20 cellular contexts compared by ENCODE assay signal in the genomic region with DNA sequence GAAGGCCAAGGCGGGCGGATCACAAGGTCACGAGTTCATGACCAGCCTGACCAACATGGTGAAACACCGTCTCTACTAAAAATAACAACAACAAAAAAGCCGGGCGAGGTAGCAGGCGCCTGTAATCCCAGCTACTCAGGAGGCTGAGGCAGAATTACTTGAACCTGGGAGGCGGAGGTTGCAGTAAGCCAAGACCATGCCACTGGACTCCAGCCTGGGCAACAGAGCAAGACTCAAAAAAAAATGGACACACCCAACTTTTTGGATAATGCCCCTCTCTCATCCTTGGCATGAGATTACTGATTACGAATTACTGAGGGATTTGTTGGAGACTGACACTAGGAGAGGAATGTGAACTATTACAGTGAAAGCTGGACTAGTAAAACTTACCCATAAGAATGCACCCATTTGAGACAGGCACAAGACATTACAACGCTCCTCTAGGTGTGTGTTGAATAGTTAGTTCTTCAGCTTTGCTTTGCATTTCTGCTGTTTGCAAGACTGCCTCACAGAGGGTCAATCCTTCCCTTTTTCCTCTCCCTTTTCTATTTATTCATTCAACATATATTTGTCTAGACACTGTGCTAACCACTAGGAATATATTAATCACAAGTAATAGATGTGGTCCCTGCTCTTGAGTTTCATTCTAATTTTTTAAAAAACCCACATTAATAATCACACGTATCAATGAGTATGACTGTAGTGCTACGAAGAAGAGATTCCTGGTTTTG. TPM values are rescaled to one million over a fixed set of nuclear protein-coding genes. Genes with fewer than 3 reads are reported as not detected.
DNase-seq lines count a peak whose midpoint lies in the region; ATAC-seq, FAIRE-seq and TF ChIP-seq lines count a peak whose summit lies in the region.
"Had no signal": no experiment of that assay in that cellular context is flagged by ENCODE, and none has a peak within 500 bp of the region (broad histone marks: within the 10 kb centered on the region; RNA-seq: fewer than 3 reads in every experiment).

No MANE protein-coding gene starts in this region.

- no peaks in the 10 kb centered on the region for H4K20me1 ChIP-seq in endothelial cell of umbilical vein (replicated peaks; ENCODE audit: control insufficient read depth, extremely low read depth, insufficient read depth, low read length)

- POLR2A ChIA-PET in endothelial cell of umbilical vein (lab: Charles Lee): no interaction called here

- TF ChIP-seq CTCF in cardiac muscle cell (IDR thresholded peaks at IDR 0.05; ENCODE audit: low read depth, low read length) (no peak), endothelial cell of umbilical vein (IDR thresholded peaks at IDR 0.05; ENCODE audit: extremely low read depth in 1 of 2, insufficient read depth in 1 of 2, low read depth in 1 of 2, low read length in 2 of 2) (no peak)

- peak overlapping the region; percentile 59 for H3K27ac Mint-ChIP-seq in T-helper 17 cell
- H3K27ac Mint-ChIP-seq in stimulated activated memory B cell treated with anti-CD40 and anti-IgM and Interleukin-4, amounts not matched to agents 10 μg/mL and 1 μg/mL and 100 μg/mL, for 72 hours: peak overlapping the region; percentile 15

- no peaks in the 10 kb centered on the region for H3K27me3 ChIP-seq in cardiac muscle cell
- no peaks in the 10 kb centered on the region for H3K27me3 ChIP-seq in endothelial cell of umbilical vein (ENCODE audit: control insufficient read depth in 2 of 2, insufficient read depth in 2 of 2, low read length in 2 of 2)
- H3K27me3 ChIP-seq: MG63 had no signal

- FAIRE-seq in endothelial cell of umbilical vein (lab: Jason Lieb, UNC): no peak

- H3K36me3 Mint-ChIP-seq in T-helper 17 cell (ENCODE audit: low read depth): peaks cover 2% of the 10 kb centered on the region
- H3K36me3 Mint-ChIP-seq in stimulated activated memory B cell treated with anti-CD40 and anti-IgM and Interleukin-4, amounts not matched to agents 10 μg/mL and 1 μg/mL and 100 μg/mL, for 72 hours: peaks cover 30% of the 10 kb centered on the region

- intact Hi-C loops in left cardiac atrium (cut with DNase I) (no loop called here), endothelial cell of umbilical vein (cut with micrococcal nuclease) (no loop called here)

- dilution Hi-C loops in endothelial cell of umbilical vein (cut with MboI; ENCODE audit: extremely low pct_ligation_motif_present, low sequenced_read_pairs): no loop called here

- H3K27ac ChIP-seq in cardiac muscle cell (peak overlapping the region; percentile 21), endothelial cell of umbilical vein (ENCODE audit: insufficient read depth, low read depth, low read length) (no peak overlapping the region)
- H3K27ac ChIP-seq: skin epidermis had no signal

- no peak overlapping the region for H3K4me3 Mint-ChIP-seq in T-helper 17 cell
- H3K4me3 Mint-ChIP-seq in stimulated activated memory B cell treated with anti-CD40 and anti-IgM and Interleukin-4, amounts not matched to agents 10 μg/mL and 1 μg/mL and 100 μg/mL, for 72 hours: no peak overlapping the region
- H3K4me3 Mint-ChIP-seq: CD4-positive, CD25-positive, alpha-beta regulatory T cell; neural crest cell had no signal

- H2AFZ ChIP-seq in endothelial cell of umbilical vein (ENCODE audit: low read depth, low read length): no peak overlapping the region

- H3K27me3 Mint-ChIP-seq in T-helper 17 cell: no peaks in the 10 kb centered on the region
- no peaks in the 10 kb centered on the region for H3K27me3 Mint-ChIP-seq in stimulated activated memory B cell treated with anti-CD40 and anti-IgM and Interleukin-4, amounts not matched to agents 10 μg/mL and 1 μg/mL and 100 μg/mL, for 72 hours
- H3K27me3 Mint-ChIP-seq: CD4-positive, CD25-positive, alpha-beta regulatory T cell had no signal

- DNase-seq in cardiac muscle cell (ENCODE audit: low read depth in 1 of 2, low spot score in 1 of 2) (no peak), left cardiac atrium (no peak), T-helper 17 cell (no peak), endothelial cell of umbilical vein (ENCODE audit: low read depth, low spot score) (no peak), COR-L47 (lab: John Stamatoyannopoulos, UW) (no peak), NCI-H345 (lab: John Stamatoyannopoulos, UW) (no peak)
- DNase-seq: activated CD4-positive, CD25-positive, alpha-beta regulatory T cell treated with anti-CD3 and anti-CD28 coated beads, Interleukin-2, amount 50 U/mL, for 72 hours; activated effector memory CD4-positive, alpha-beta T cell treated with anti-CD3 and anti-CD28 coated beads, Interleukin-2, amount 50 U/mL, for 16 hours; CD4-positive, CD25-positive, alpha-beta regulatory T cell; DMS79; IMR-90; MG63; NCI-H1436 treated with DMSO at 0.1 percent for 48 hours; stimulated activated CD4-positive, alpha-beta T cell treated with anti-CD3 and anti-CD28 coated beads, Interleukin-2, amount 100 ng/mL, for 24 hours; trophoblast cell had no signal

- peaks cover 22% of the 10 kb centered on the region for H3K4me1 Mint-ChIP-seq in T-helper 17 cell
- H3K4me1 Mint-ChIP-seq in stimulated activated memory B cell treated with anti-CD40 and anti-IgM and Interleukin-4, amounts not matched to agents 10 μg/mL and 1 μg/mL and 100 μg/mL, for 72 hours: peaks cover 32% of the 10 kb centered on the region

- no peak overlapping the region for H3K9ac ChIP-seq in endothelial cell of umbilical vein (replicated peaks; ENCODE audit: extremely low read depth, insufficient read depth, low read length)

- ATAC-seq in left cardiac atrium (no peak), T-helper 17 cell (no peak), GM19467 (IDR thresholded peaks at IDR 0.05; ENCODE audit: unreplicated experiment) (no peak)
- no peak for ATAC-seq in stimulated activated memory B cell treated with anti-CD40 and anti-IgM and Interleukin-4, amounts not matched to agents 10 μg/mL and 1 μg/mL and 100 μg/mL, for 72 hours

- no peaks in the 10 kb centered on the region for H3K9me1 ChIP-seq in endothelial cell of umbilical vein (replicated peaks; ENCODE audit: control insufficient read depth, extremely low read depth, insufficient read depth, low read length)

- no TSS peak for BruUV-seq in endothelial cell of umbilical vein (replicated peaks; lab: Mats Ljungman, UMichigan)

- TF ChIP-seq POLR2A in endothelial cell of umbilical vein (IDR thresholded peaks at IDR 0.05; ENCODE audit: low read depth, low read length): peak; percentile 33

- no peaks in the 10 kb centered on the region for H3K36me3 ChIP-seq in cardiac muscle cell
- H3K36me3 ChIP-seq in endothelial cell of umbilical vein (ENCODE audit: control insufficient read depth in 2 of 2, extremely low read depth in 1 of 2, insufficient read depth in 2 of 2, low read length in 2 of 2): peaks cover 17 to 22% of the 10 kb centered on the region in 2 experiments

- CTCF ChIA-PET in endothelial cell of umbilical vein (lab: Charles Lee): no interaction called here

- H3K4me3 ChIP-seq in cardiac muscle cell (no peak overlapping the region), endothelial cell of umbilical vein (replicated peaks in 1 of 3; ENCODE audit: insufficient read depth in 1 of 3, low read depth in 1 of 3, low read length in 3 of 3) (no peak overlapping the region)
- H3K4me3 ChIP-seq: MG63, skin epidermis had no signal

- no peak overlapping the region for H3K4me2 ChIP-seq in endothelial cell of umbilical vein (ENCODE audit: insufficient read depth, low read length)

- H3K9me3 Mint-ChIP-seq in stimulated activated memory B cell treated with anti-CD40 and anti-IgM and Interleukin-4, amounts not matched to agents 10 μg/mL and 1 μg/mL and 100 μg/mL, for 72 hours: peaks cover 2% of the 10 kb centered on the region
- H3K9me3 Mint-ChIP-seq: CD4-positive, CD25-positive, alpha-beta regulatory T cell had no signal

- no peaks in the 10 kb centered on the region for H3K9me3 ChIP-seq in cardiac muscle cell (ENCODE audit: low read depth)
- no peaks in the 10 kb centered on the region for H3K9me3 ChIP-seq in T-helper 17 cell (ENCODE audit: control insufficient read depth, low read length, poor library complexity, severe bottlenecking)
- no peaks in the 10 kb centered on the region for H3K9me3 ChIP-seq in endothelial cell of umbilical vein (replicated peaks; ENCODE audit: control insufficient read depth, insufficient read depth, low read length)
- H3K9me3 ChIP-seq: MG63 had no signal

- peaks cover 4% of the 10 kb centered on the region for H3K4me1 ChIP-seq in cardiac muscle cell (ENCODE audit: low read depth)
- H3K4me1 ChIP-seq in endothelial cell of umbilical vein (ENCODE audit: control insufficient read depth, extremely low read depth, insufficient read depth, low read length): no peaks in the 10 kb centered on the region

- H3K79me2 ChIP-seq in endothelial cell of umbilical vein (ENCODE audit: control insufficient read depth, insufficient read depth, low read length): no peaks in the 10 kb centered on the region

TF ChIP-seq in endothelial cell of umbilical vein, 7 proteins besides CTCF, POLR2A, EP300 and RAD21:
- TF ChIP-seq, protein P1, sequence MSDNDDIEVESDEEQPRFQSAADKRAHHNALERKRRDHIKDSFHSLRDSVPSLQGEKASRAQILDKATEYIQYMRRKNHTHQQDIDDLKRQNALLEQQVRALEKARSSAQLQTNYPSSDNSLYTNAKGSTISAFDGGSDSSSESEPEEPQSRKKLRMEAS (IDR thresholded peaks at IDR 0.05; ENCODE audit: insufficient read depth, insufficient read length): no peak
- TF ChIP-seq EZH2 (IDR thresholded peaks at IDR 0.05; ENCODE audit: borderline replicate concordance, low read depth, low read length, severe bottlenecking) (no peak), MYC (IDR thresholded peaks at IDR 0.05; ENCODE audit: low read depth, low read length) (no peak), JUN (IDR thresholded peaks at IDR 0.05; ENCODE audit: borderline replicate concordance, insufficient read depth, insufficient read length, low read depth) (no peak), POLR2AphosphoS5 (IDR thresholded peaks at IDR 0.05; ENCODE audit: insufficient read depth, low read depth, low read length) (no peak), GATA2 (IDR thresholded peaks at IDR 0.05; ENCODE audit: insufficient read depth, insufficient read length, low read depth, low read length) (no peak), FOS (IDR thresholded peaks at IDR 0.05; ENCODE audit: borderline replicate concordance, insufficient read depth, low read length) (no peak)

RNA-seq across cellular contexts. Expression of a gene that starts 46.0 kb away (rescaled TPM):
- total RNA-seq in cardiac muscle cell (not detected in 2 replicates), left cardiac atrium (not detected), T-helper 17 cell (not detected), endothelial cell of umbilical vein (not detected in 2 replicates)
- polyA plus RNA-seq in cardiac muscle cell (not detected in 2 replicates), endothelial cell of umbilical vein (not detected in 2 replicates)
- polyA plus RNA-seq in endothelial cell of umbilical vein (2011; cell fraction: cytosol; rRNA removed): not detected in 2 replicates
- polyA plus RNA-seq in endothelial cell of umbilical vein (2011; cell fraction: nucleus; rRNA removed): not detected in 2 replicates
- polyA plus RNA-seq in endothelial cell of umbilical vein (2012): not detected in 2 replicates
- polyA minus RNA-seq in endothelial cell of umbilical vein: not detected in 2 replicates
- polyA minus RNA-seq in endothelial cell of umbilical vein (2011; cell fraction: cytosol; rRNA and poly(A)+ RNA removed): not detected
- polyA minus RNA-seq in endothelial cell of umbilical vein (2011; cell fraction: nucleus; rRNA and poly(A)+ RNA removed): not detected in 2 replicates
- total RNA-seq: CD4-positive, CD25-positive, alpha-beta regulatory T cell; IMR-90; neural crest cell; pulmonary artery endothelial cell had no signal
- polyA plus RNA-seq: CD4-positive, CD25-positive, alpha-beta regulatory T cell; IMR-90 had no signal
